Comparison of ENCODE assay signal across 22 cellular contexts in the genomic region with DNA sequence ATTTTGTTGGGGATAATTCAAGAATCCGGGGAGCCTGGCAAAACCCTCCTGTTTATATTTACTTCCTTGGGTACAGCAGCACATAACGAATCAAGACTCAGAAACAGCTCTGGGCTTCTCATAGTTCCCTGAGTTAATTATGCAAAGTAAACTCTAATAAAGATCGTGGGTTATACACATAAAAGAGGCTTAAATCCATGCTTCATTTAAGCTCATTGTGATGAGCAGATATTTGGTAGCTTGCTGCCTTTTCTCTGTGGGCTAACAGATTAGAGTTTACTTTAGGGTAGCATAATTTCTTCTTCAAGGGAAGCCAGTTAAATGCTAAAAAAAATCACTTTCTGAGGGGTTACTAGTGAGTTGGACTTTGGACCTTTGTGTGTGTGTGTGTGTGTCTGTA.
DNase-seq lines count a peak whose midpoint lies in the region; ATAC-seq and TF ChIP-seq lines count a peak whose summit lies in the region.
"Had no signal": no experiment of that assay in that cellular context is flagged by ENCODE, and none has a peak within 500 bp of the region (broad histone marks: within the 10 kb centered on the region; RNA-seq: fewer than 3 reads in every experiment).

No MANE protein-coding gene starts in this region.

- no peaks in the 10 kb centered on the region for H3K9me3 ChIP-seq in HAP-1
- H3K9me3 ChIP-seq: MG63 had no signal

- no peaks in the 10 kb centered on the region for H3K36me3 ChIP-seq in HAP-1 (replicated peaks)
- H3K36me3 ChIP-seq: MG63 had no signal

- H3K4me3 ChIP-seq in HAP-1: no peak overlapping the region
- H3K4me3 ChIP-seq: MG63 had no signal

- in situ Hi-C loops in HAP-1 (cut with MboI; ENCODE audit: low sequenced_read_pairs): no loop called here

- H3K4me3 Mint-ChIP-seq in endothelial cell (ENCODE audit: unreplicated experiment) (no peak overlapping the region), progenitor cell of endocrine pancreas (ENCODE audit: low read depth) (peak overlapping the region; percentile 23)
- H3K4me3 Mint-ChIP-seq in stimulated activated effector memory CD8-positive, alpha-beta T cell treated with anti-CD3 and anti-CD28 coated beads, Interleukin-12 subunit alpha, Interleukin-12 subunit beta, amount 100 ng/mL, for 72 hours: no peak overlapping the region
- H3K4me3 Mint-ChIP-seq: CD4-positive, alpha-beta T cell had no signal

- peaks cover 37% of the 10 kb centered on the region for H3K4me1 Mint-ChIP-seq in endothelial cell (ENCODE audit: unreplicated experiment)
- H3K4me1 Mint-ChIP-seq in progenitor cell of endocrine pancreas (ENCODE audit: low read depth): peaks cover 44% of the 10 kb centered on the region
- no peaks in the 10 kb centered on the region for H3K4me1 Mint-ChIP-seq in stimulated activated effector memory CD8-positive, alpha-beta T cell treated with anti-CD3 and anti-CD28 coated beads, Interleukin-12 subunit alpha, Interleukin-12 subunit beta, amount 100 ng/mL, for 72 hours
- H3K4me1 Mint-ChIP-seq: IgD-negative memory B cell had no signal

- H3K27ac Mint-ChIP-seq in endothelial cell (ENCODE audit: unreplicated experiment): peak overlapping the region; percentile 98
- H3K27ac Mint-ChIP-seq in progenitor cell of endocrine pancreas: peak overlapping the region; percentile 30
- H3K27ac Mint-ChIP-seq in stimulated activated effector memory CD8-positive, alpha-beta T cell treated with anti-CD3 and anti-CD28 coated beads, Interleukin-12 subunit alpha, Interleukin-12 subunit beta, amount 100 ng/mL, for 72 hours: no peak overlapping the region
- H3K27ac Mint-ChIP-seq: CD4-positive, alpha-beta T cell; IgD-negative memory B cell had no signal

- H3K9me3 Mint-ChIP-seq in endothelial cell (ENCODE audit: unreplicated experiment): no peaks in the 10 kb centered on the region
- no peaks in the 10 kb centered on the region for H3K9me3 Mint-ChIP-seq in progenitor cell of endocrine pancreas (ENCODE audit: low read depth)
- H3K9me3 Mint-ChIP-seq in stimulated activated effector memory CD8-positive, alpha-beta T cell treated with anti-CD3 and anti-CD28 coated beads, Interleukin-12 subunit alpha, Interleukin-12 subunit beta, amount 100 ng/mL, for 72 hours: no peaks in the 10 kb centered on the region
- H3K9me3 Mint-ChIP-seq: CD4-positive, alpha-beta T cell had no signal

- ATAC-seq in HG03520 (IDR thresholded peaks at IDR 0.05; ENCODE audit: unreplicated experiment) (no peak), HG02759 (IDR thresholded peaks at IDR 0.05; ENCODE audit: unreplicated experiment) (no peak)
- no peak for ATAC-seq in stimulated activated effector memory CD8-positive, alpha-beta T cell treated with anti-CD3 and anti-CD28 coated beads, Interleukin-12 subunit alpha, Interleukin-12 subunit beta, amount 100 ng/mL, for 72 hours
- ATAC-seq: SK-N-SH treated with all-trans-retinoic acid at 6 μM for 48 hours had no signal

- H3K36me3 Mint-ChIP-seq in endothelial cell (ENCODE audit: low read depth, unreplicated experiment) (no peaks in the 10 kb centered on the region), progenitor cell of endocrine pancreas (ENCODE audit: insufficient read depth) (no peaks in the 10 kb centered on the region)
- no peaks in the 10 kb centered on the region for H3K36me3 Mint-ChIP-seq in stimulated activated effector memory CD8-positive, alpha-beta T cell treated with anti-CD3 and anti-CD28 coated beads, Interleukin-12 subunit alpha, Interleukin-12 subunit beta, amount 100 ng/mL, for 72 hours
- H3K36me3 Mint-ChIP-seq: IgD-negative memory B cell had no signal

- TF ChIP-seq CTCF in endothelial cell (IDR thresholded peaks at IDR 0.05; ENCODE audit: unreplicated experiment) (no peak), progenitor cell of endocrine pancreas (IDR thresholded peaks at IDR 0.05; ENCODE audit: unreplicated experiment) (no peak)

- peaks cover 2% of the 10 kb centered on the region for H3K27me3 Mint-ChIP-seq in endothelial cell (ENCODE audit: unreplicated experiment)
- H3K27me3 Mint-ChIP-seq in progenitor cell of endocrine pancreas: no peaks in the 10 kb centered on the region
- H3K27me3 Mint-ChIP-seq: CD4-positive, alpha-beta T cell; IgD-negative memory B cell had no signal

- H3K27me3 ChIP-seq in HAP-1 (ENCODE audit: low read depth): no peaks in the 10 kb centered on the region
- H3K27me3 ChIP-seq: MG63 had no signal

- peaks cover 22% of the 10 kb centered on the region for H3K4me1 ChIP-seq in HAP-1

- DNase-seq in HAP-1 (ENCODE audit: low spot score in 2 of 2) (peak; percentile 17 to 82), NCI-H82 treated with DMSO at 0.1 percent for 48 hours (lab: John Stamatoyannopoulos, UW; ENCODE audit: unreplicated experiment) (peak; percentile 54), endothelial cell (ENCODE audit: low spot score) (no peak), progenitor cell of endocrine pancreas (ENCODE audit: low spot score, unreplicated experiment) (no peak), NCI-H1105 treated with DMSO at 0.1 percent for 48 hours (lab: John Stamatoyannopoulos, UW) (no peak)
- DNase-seq in stimulated activated effector memory CD8-positive, alpha-beta T cell treated with anti-CD3 and anti-CD28 coated beads, Interleukin-12 subunit alpha, Interleukin-12 subunit beta, amount 100 ng/mL, for 72 hours (ENCODE audit: low spot score in 2 of 2): no peak
- DNase-seq: CD4-positive, alpha-beta T cell; DMS153; GDM1; Karpas-422; MG63; NCI-H1048; NCI-H146; NCI-H2081; NCI-H2171 treated with DMSO at 0.1 percent for 48 hours; NCI-H446; NCI-H748 treated with DMSO at 0.1 percent for 48 hours; SHP77 had no signal

Comparison
In these comparisons a context has a peak if more than half of its experiments do, and no peak if none do; other contexts are left out.
1. DNase-seq: peak in HAP-1 (2 of 2) and NCI-H82 treated with DMSO at 0.1 percent for 48 hours (single experiment); none in endothelial cell (single experiment), progenitor cell of endocrine pancreas (single experiment), NCI-H1105 treated with DMSO at 0.1 percent for 48 hours (single experiment) and stimulated activated effector memory CD8-positive, alpha-beta T cell treated with anti-CD3 and anti-CD28 coated beads, Interleukin-12 subunit alpha, Interleukin-12 subunit beta, amount 100 ng/mL, for 72 hours (0 of 2).